21 cellular contexts compared by ENCODE assay signal in the genomic region with DNA sequence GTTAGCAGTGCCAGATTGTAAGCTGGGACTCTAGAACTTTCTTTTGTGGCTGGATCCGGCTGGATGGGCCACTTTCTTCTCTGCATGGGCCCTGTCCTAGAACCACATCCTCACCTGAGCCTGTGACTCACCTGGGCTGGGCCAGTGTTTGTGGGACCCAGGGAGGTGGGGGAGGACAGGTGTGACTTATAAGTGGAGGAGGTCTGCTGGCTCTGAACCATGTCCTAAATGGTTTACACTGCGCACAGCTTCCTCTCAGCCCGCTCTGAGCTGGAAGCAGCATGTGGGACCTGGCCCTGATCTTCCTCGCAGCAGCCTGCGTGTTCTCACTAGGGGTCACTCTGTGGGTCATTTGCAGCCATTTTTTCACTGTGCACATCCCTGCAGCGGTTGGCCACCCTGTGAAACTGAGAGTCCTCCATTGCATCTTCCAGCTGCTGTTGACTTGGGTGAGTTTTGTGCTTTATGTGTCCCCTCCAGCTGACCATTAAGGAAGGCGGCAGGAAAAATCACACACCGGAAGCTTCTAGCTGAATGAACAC. TPM values are rescaled to one million over a fixed set of nuclear protein-coding genes. Genes with fewer than 3 reads are reported as not detected.
DNase-seq lines count a peak whose midpoint lies in the region; ATAC-seq, FAIRE-seq and TF ChIP-seq lines count a peak whose summit lies in the region.
"Had no signal": no experiment of that assay in that cellular context is flagged by ENCODE, and none has a peak within 500 bp of the region (broad histone marks: within the 10 kb centered on the region; RNA-seq: fewer than 3 reads in every experiment).

A gene with protein sequence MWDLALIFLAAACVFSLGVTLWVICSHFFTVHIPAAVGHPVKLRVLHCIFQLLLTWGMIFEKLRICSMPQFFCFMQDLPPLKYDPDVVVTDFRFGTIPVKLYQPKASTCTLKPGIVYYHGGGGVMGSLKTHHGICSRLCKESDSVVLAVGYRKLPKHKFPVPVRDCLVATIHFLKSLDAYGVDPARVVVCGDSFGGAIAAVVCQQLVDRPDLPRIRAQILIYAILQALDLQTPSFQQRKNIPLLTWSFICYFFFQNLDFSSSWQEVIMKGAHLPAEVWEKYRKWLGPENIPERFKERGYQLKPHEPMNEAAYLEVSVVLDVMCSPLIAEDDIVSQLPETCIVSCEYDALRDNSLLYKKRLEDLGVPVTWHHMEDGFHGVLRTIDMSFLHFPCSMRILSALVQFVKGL (plus strand): TSS at position 215 of the 542 bp plus-strand sequence. CDS start 67 bp downstream, at position 282.

- peaks cover 42% of the 10 kb centered on the region for H3K27me3 Mint-ChIP-seq in stimulated activated naive CD8-positive, alpha-beta T cell treated with anti-CD3 and anti-CD28 coated beads, Interleukin-15, amount 100 ng/mL, for 72 hours

- no peak within 1 kb of the TSS for H3K4me3 ChIP-seq in HUES64 (ENCODE audit: low read length)
- peak within 1 kb of the TSS; percentile 9 for H3K4me3 ChIP-seq in iPS-11a (ENCODE audit: low read depth, low read length)
- no peak within 1 kb of the TSS for H3K4me3 ChIP-seq in neutrophil (ENCODE audit: low read depth in 1 of 2, low read length in 1 of 2)
- H3K4me3 ChIP-seq: BLaER1 had no signal

- H3K4me1 Mint-ChIP-seq in stimulated activated naive CD8-positive, alpha-beta T cell treated with anti-CD3 and anti-CD28 coated beads, Interleukin-15, amount 100 ng/mL, for 72 hours: peaks cover 6% of the 10 kb centered on the region

- H3K4me1 ChIP-seq in HUES64 (ENCODE audit: insufficient read depth, low read length) (peaks cover 59% of the 10 kb centered on the region), neutrophil (ENCODE audit: control insufficient read depth in 1 of 2, insufficient read depth in 1 of 2, low read depth in 1 of 2, low read length in 1 of 2) (peaks cover 70 to 72% of the 10 kb centered on the region in 2 experiments)

- 87% methylated on average over 8 of the region's 8 CpGs for WGBS in HUES64

- no peak within 1 kb of the TSS for H3K27ac Mint-ChIP-seq in stimulated activated naive CD8-positive, alpha-beta T cell treated with anti-CD3 and anti-CD28 coated beads, Interleukin-15, amount 100 ng/mL, for 72 hours
- H3K27ac Mint-ChIP-seq: CD8-positive, alpha-beta T cell had no signal

- DNase-seq in ELF-1 (ENCODE audit: low read depth, low spot score) (peak; percentile 27), RCC 7860 (ENCODE audit: low spot score) (no peak)
- DNase-seq in stimulated activated CD4-positive, alpha-beta T cell treated with anti-CD3 and anti-CD28 coated beads, Interleukin-4, amount 100 ng/mL, for 1 hour: no peak
- no peak for DNase-seq in stimulated activated naive CD8-positive, alpha-beta T cell treated with anti-CD3 and anti-CD28 coated beads, Interleukin-15, amount 100 ng/mL, for 72 hours
- DNase-seq: CD8-positive, alpha-beta T cell; DMS79; Kasumi-1; NCI-H1105; NCI-H1694; NCI-H2107; NCI-H345; NCI-H526; SIG-M5 had no signal

- TF ChIP-seq CTCF in neutrophil (IDR thresholded peaks at IDR 0.05): no peak

- no peak within 1 kb of the TSS for H3K9ac ChIP-seq in HUES64 (ENCODE audit: low read depth, low read length)
- H3K9ac ChIP-seq: BLaER1 had no signal

- FAIRE-seq in RCC 7860 (lab: Jason Lieb, UNC): no peak
- FAIRE-seq: A204.1, D721Med, G401.6 had no signal

- no peaks in the 10 kb centered on the region for H3K9me3 Mint-ChIP-seq in stimulated activated naive CD8-positive, alpha-beta T cell treated with anti-CD3 and anti-CD28 coated beads, Interleukin-15, amount 100 ng/mL, for 72 hours
- H3K9me3 Mint-ChIP-seq: CD8-positive, alpha-beta T cell had no signal

- H3K27ac ChIP-seq in HUES64 (ENCODE audit: low read depth, low read length) (peak within 1 kb of the TSS; percentile 67; the same call in 1 of the 2 replicates), neutrophil (peak within 1 kb of the TSS; percentile 76)
- H3K27ac ChIP-seq: BLaER1 had no signal

- ATAC-seq in GM18502 (IDR thresholded peaks at IDR 0.05; ENCODE audit: poor library complexity, unreplicated experiment): no peak
- ATAC-seq in stimulated activated naive CD8-positive, alpha-beta T cell treated with anti-CD3 and anti-CD28 coated beads, Interleukin-15, amount 100 ng/mL, for 72 hours: no peak
- ATAC-seq: CD8-positive, alpha-beta T cell had no signal

- H3K4me3 Mint-ChIP-seq in stimulated activated naive CD8-positive, alpha-beta T cell treated with anti-CD3 and anti-CD28 coated beads, Interleukin-15, amount 100 ng/mL, for 72 hours: no peak within 1 kb of the TSS
- H3K4me3 Mint-ChIP-seq: CD8-positive, alpha-beta T cell had no signal

- H3K27me3 ChIP-seq in HUES64 (ENCODE audit: insufficient read depth, low read length): no peaks in the 10 kb centered on the region
- H3K27me3 ChIP-seq in neutrophil: no peaks in the 10 kb centered on the region
- H3K27me3 ChIP-seq: BLaER1 had no signal

- no peaks in the 10 kb centered on the region for H3K36me3 ChIP-seq in HUES64 (ENCODE audit: insufficient read depth, low read length)
- no peaks in the 10 kb centered on the region for H3K36me3 ChIP-seq in neutrophil
- H3K36me3 ChIP-seq: BLaER1 had no signal

- H3K9me3 ChIP-seq in HUES64 (ENCODE audit: insufficient read depth, low read depth, low read length): no peaks in the 10 kb centered on the region
- no peaks in the 10 kb centered on the region for H3K9me3 ChIP-seq in neutrophil
- H3K9me3 ChIP-seq: BLaER1 had no signal

RNA-seq across cellular contexts. Expression of the gene that starts here (rescaled TPM):
- 0.15 TPM for polyA plus RNA-seq in HUES64 (2013, experiment 1 of 2)
- 0.25 TPM for polyA plus RNA-seq in HUES64 (2013, experiment 2 of 2)
